ENCODE assay signal across 8 cellular contexts in the genomic region with DNA sequence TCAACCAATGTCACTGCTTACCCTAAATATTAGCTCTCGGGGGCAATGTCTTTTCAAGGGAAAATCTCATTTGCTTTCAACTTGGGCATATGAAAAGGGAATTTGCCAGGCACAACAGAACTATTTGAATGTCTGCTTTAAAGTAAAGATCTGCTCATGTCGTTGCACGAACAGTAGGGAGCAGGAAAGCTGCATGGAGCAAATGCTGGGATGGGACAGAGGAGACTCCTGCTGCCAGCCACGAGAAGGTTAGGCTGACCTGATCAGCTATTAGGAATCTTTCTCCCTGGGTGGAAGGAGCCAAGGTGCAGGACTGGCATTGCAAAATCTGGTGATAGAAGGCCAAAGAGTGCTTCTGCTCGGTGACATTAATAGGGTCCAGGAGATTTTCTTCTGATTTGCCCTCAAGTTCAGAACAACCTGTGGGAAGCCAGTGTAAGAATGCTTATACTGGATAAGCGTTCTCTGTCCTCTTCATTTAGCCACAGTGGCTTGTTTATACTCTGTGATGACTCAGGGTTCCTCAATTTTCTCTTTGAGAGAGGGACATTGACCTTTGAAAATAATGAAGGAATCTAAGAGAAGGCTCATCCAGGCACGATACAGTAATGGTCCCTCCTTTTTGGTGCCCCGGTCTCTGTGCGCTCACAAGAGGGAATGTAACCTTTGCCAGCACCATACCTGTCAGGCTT. TPM values are rescaled to one million over a fixed set of nuclear protein-coding genes. Genes with fewer than 3 reads are reported as not detected.
A peak's percentile ranks its signal among the peaks of the same experiment; 100 is the strongest.
DNase-seq lines count a peak whose midpoint lies in the region; ATAC-seq, FAIRE-seq and TF ChIP-seq lines count a peak whose summit lies in the region.
"Had no signal": no experiment of that assay in that cellular context is flagged by ENCODE, and none has a peak within 500 bp of the region (broad histone marks: within the 10 kb centered on the region; RNA-seq: fewer than 3 reads in every experiment).

No MANE protein-coding gene starts in this region.

- no peaks in the 10 kb centered on the region for H3K9me3 Mint-ChIP-seq in type B pancreatic cell

- no peak overlapping the region for H3K27ac ChIP-seq in PC-3 (ENCODE audit: low read length)
- H3K27ac ChIP-seq in endothelial cell of umbilical vein (ENCODE audit: insufficient read depth, low read depth, low read length), result peak overlapping the region; percentile 64
- peak overlapping the region; percentile 53 for H3K27ac ChIP-seq in mesodermal cell (ENCODE audit: low read depth, low read length, severe bottlenecking)
- H3K27ac ChIP-seq in upper lobe of right lung, result peak overlapping the region; percentile 65

- H3K36me3 ChIP-seq in PC-3 (ENCODE audit: low read depth, low read length), result no peaks in the 10 kb centered on the region
- no peaks in the 10 kb centered on the region for H3K36me3 ChIP-seq in endothelial cell of umbilical vein (ENCODE audit: control insufficient read depth in 2 of 2, extremely low read depth in 1 of 2, insufficient read depth in 2 of 2, low read length in 2 of 2)
- H3K36me3 ChIP-seq in mesodermal cell (ENCODE audit: control insufficient read depth, insufficient read depth, low read length), result no peaks in the 10 kb centered on the region
- no peaks in the 10 kb centered on the region for H3K36me3 ChIP-seq in upper lobe of right lung

- WGBS in mesodermal cell (ENCODE audit: insufficient coverage in 2 of 2), 2 experiments, result 46 to 65% methylated on average over 4 to 5 of the region's 9 CpGs

- H3K9ac ChIP-seq in PC-3 (ENCODE audit: low read length), result no peak overlapping the region
- H3K9ac ChIP-seq in endothelial cell of umbilical vein (replicated peaks; ENCODE audit: extremely low read depth, insufficient read depth, low read length), result peak overlapping the region; percentile 54

- CTCF ChIA-PET in PC-3 (lab: Charles Lee) (interaction anchor here (0.6 kb wide), 2 partner anchors 102 to 540 kb away, joined by 3 to 4 read pairs; no protein-coding TSS in a partner anchor), endothelial cell of umbilical vein (lab: Charles Lee) (interaction anchor here (0.8 to 6.9 kb wide), 13 partner anchors 19 to 525 kb away, joined by 3 to 98 read pairs (median 7); no protein-coding TSS in a partner anchor)

- TF ChIP-seq CTCF in PC-3 (conservative IDR thresholded peaks at IDR 0.05; ENCODE audit: low read depth, low read length) (no peak), endothelial cell of umbilical vein (IDR thresholded peaks at IDR 0.05; ENCODE audit: extremely low read depth in 1 of 2, insufficient read depth in 1 of 2, low read depth in 1 of 2, low read length in 2 of 2) (peak; percentile 9 to 19), upper lobe of right lung (IDR thresholded peaks at IDR 0.05) (no peak), type B pancreatic cell (conservative IDR thresholded peaks at IDR 0.05) (no peak)

- no peaks in the 10 kb centered on the region for H3K27me3 Mint-ChIP-seq in type B pancreatic cell

- peaks cover 9% of the 10 kb centered on the region for H3K4me1 Mint-ChIP-seq in type B pancreatic cell (ENCODE audit: unreplicated experiment)

- H3K4me3 ChIP-seq in PC-3 (ENCODE audit: low read length) (no peak overlapping the region), endothelial cell of umbilical vein (replicated peaks in 1 of 3; ENCODE audit: insufficient read depth in 1 of 3, low read depth in 1 of 3, low read length in 3 of 3) (no peak overlapping the region), mesodermal cell (ENCODE audit: extremely low read depth, insufficient read depth, low read length, poor library complexity, severe bottlenecking) (no peak overlapping the region), upper lobe of right lung (no peak overlapping the region)

- BruUV-seq in PC-3 (replicated peaks; lab: Mats Ljungman, UMichigan) (TSS peak; percentile 18), endothelial cell of umbilical vein (replicated peaks; lab: Mats Ljungman, UMichigan) (no TSS peak)

- H3K36me3 Mint-ChIP-seq in type B pancreatic cell, result no peaks in the 10 kb centered on the region

- POLR2A ChIA-PET in PC-3 (lab: Charles Lee; ENCODE audit: unreplicated experiment), result no interaction called here
- POLR2A ChIA-PET in endothelial cell of umbilical vein (lab: Charles Lee), result no interaction called here

- FAIRE-seq in endothelial cell of umbilical vein (lab: Jason Lieb, UNC), result peak; percentile 21

- intact Hi-C loops in PC-3 (cut with micrococcal nuclease) (no loop called here), endothelial cell of umbilical vein (cut with micrococcal nuclease) (loop anchor here (1.0 to 2.0 kb wide), 2 partner anchors 15 to 30 kb away; no protein-coding TSS in a partner anchor), upper lobe of right lung (cut with DNase I) (no loop called here)

- H3K27ac Mint-ChIP-seq in type B pancreatic cell, result no peak overlapping the region

- H3K4me3 Mint-ChIP-seq in type B pancreatic cell, result no peak overlapping the region

- H3K4me2 ChIP-seq in PC-3 (ENCODE audit: low read length) (no peak overlapping the region), endothelial cell of umbilical vein (ENCODE audit: insufficient read depth, low read length) (peak overlapping the region; percentile 60)

- TF ChIP-seq POLR2A in endothelial cell of umbilical vein (IDR thresholded peaks at IDR 0.05; ENCODE audit: low read depth, low read length), result no peak

- H4K20me1 ChIP-seq in PC-3 (ENCODE audit: low read length), result no peaks in the 10 kb centered on the region
- H4K20me1 ChIP-seq in endothelial cell of umbilical vein (replicated peaks; ENCODE audit: control insufficient read depth, extremely low read depth, insufficient read depth, low read length), result no peaks in the 10 kb centered on the region

- H3K79me2 ChIP-seq in PC-3 (ENCODE audit: low read length), result 0 out of 2 replicates have a peak, but pooled peaks cover 5% of the 10 kb centered on the region
- no peaks in the 10 kb centered on the region for H3K79me2 ChIP-seq in endothelial cell of umbilical vein (ENCODE audit: control insufficient read depth, insufficient read depth, low read length)

- H3K4me1 ChIP-seq in PC-3 (ENCODE audit: insufficient read depth, low read length) (peaks cover 28% of the 10 kb centered on the region), endothelial cell of umbilical vein (ENCODE audit: control insufficient read depth, extremely low read depth, insufficient read depth, low read length) (peaks cover 19% of the 10 kb centered on the region), mesodermal cell (ENCODE audit: control insufficient read depth, insufficient read depth, low read length, poor library complexity, severe bottlenecking) (no peaks in the 10 kb centered on the region), upper lobe of right lung (peaks cover 3% of the 10 kb centered on the region)

- dilution Hi-C loops in endothelial cell of umbilical vein (cut with MboI; ENCODE audit: extremely low pct_ligation_motif_present, low sequenced_read_pairs), result no loop called here

- no peaks in the 10 kb centered on the region for H3F3A ChIP-seq in PC-3 (ENCODE audit: low read length, unreplicated experiment)

- H3K9me2 ChIP-seq in PC-3 (replicated peaks; ENCODE audit: low read length), result no peaks in the 10 kb centered on the region

- no peaks in the 10 kb centered on the region for H3K27me3 ChIP-seq in PC-3 (ENCODE audit: low read length)
- no peaks in the 10 kb centered on the region for H3K27me3 ChIP-seq in endothelial cell of umbilical vein (ENCODE audit: control insufficient read depth in 2 of 2, insufficient read depth in 2 of 2, low read length in 2 of 2)
- H3K27me3 ChIP-seq in upper lobe of right lung, result no peaks in the 10 kb centered on the region

- no peaks in the 10 kb centered on the region for H3K9me1 ChIP-seq in endothelial cell of umbilical vein (replicated peaks; ENCODE audit: control insufficient read depth, extremely low read depth, insufficient read depth, low read length)

- DNase-seq in PC-3, result no peak
- DNase-seq in endothelial cell of umbilical vein (ENCODE audit: low read depth, low spot score), result peak; percentile 51
- DNase-seq in upper lobe of right lung, result no peak
- DNase-seq in NCI-H446 treated with DMSO at 0.1 percent for 48 hours (lab: John Stamatoyannopoulos, UW), result no peak
- DNase-seq in type B pancreatic cell (ENCODE audit: extremely low spot score, unreplicated experiment), result no peak
- no peak for DNase-seq in superior temporal gyrus (ENCODE audit: extremely low spot score)
- DNase-seq: activated effector memory CD4-positive, alpha-beta T cell treated with Interleukin-2 at 50 U/mL for 16 hours had no signal

- H3K9me3 ChIP-seq in PC-3 (ENCODE audit: low read length) (no peaks in the 10 kb centered on the region), endothelial cell of umbilical vein (replicated peaks; ENCODE audit: control insufficient read depth, insufficient read depth, low read length) (no peaks in the 10 kb centered on the region), mesodermal cell (ENCODE audit: control insufficient read depth, low read length) (no peaks in the 10 kb centered on the region), upper lobe of right lung (no peaks in the 10 kb centered on the region)

- H2AFZ ChIP-seq in PC-3 (ENCODE audit: low read length) (no peak overlapping the region), endothelial cell of umbilical vein (ENCODE audit: low read depth, low read length) (no peak overlapping the region)

- ATAC-seq in PC-3, result no peak
- peak; percentile 56 for ATAC-seq in upper lobe of right lung

TF ChIP-seq in endothelial cell of umbilical vein, 7 proteins besides CTCF, POLR2A, EP300 and RAD21 (continues in another document):
- TF ChIP-seq POLR2AphosphoS5 (IDR thresholded peaks at IDR 0.05; ENCODE audit: insufficient read depth, low read depth, low read length) (no peak), MYC (IDR thresholded peaks at IDR 0.05; ENCODE audit: low read depth, low read length) (no peak), GATA2 (IDR thresholded peaks at IDR 0.05; ENCODE audit: insufficient read depth, insufficient read length, low read depth, low read length) (no peak)
- TF ChIP-seq, protein P1, sequence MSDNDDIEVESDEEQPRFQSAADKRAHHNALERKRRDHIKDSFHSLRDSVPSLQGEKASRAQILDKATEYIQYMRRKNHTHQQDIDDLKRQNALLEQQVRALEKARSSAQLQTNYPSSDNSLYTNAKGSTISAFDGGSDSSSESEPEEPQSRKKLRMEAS (IDR thresholded peaks at IDR 0.05; ENCODE audit: insufficient read depth, insufficient read length), result no peak

RNA-seq across cellular contexts. Expression of a gene that starts 22.9 kb away (rescaled TPM):
- 42.4 and 51.8 TPM in 2 replicates for total RNA-seq in PC-3 (2014; rRNA removed)
- total RNA-seq in endothelial cell of umbilical vein, result 59.4 and 73.2 TPM in 2 replicates
- polyA plus RNA-seq in endothelial cell of umbilical vein, result 48.1 and 50.6 TPM in 2 replicates
- 58.2 and 63.5 TPM in 2 replicates for polyA plus RNA-seq in endothelial cell of umbilical vein (2011; cell fraction: cytosol; rRNA removed)
- polyA plus RNA-seq in endothelial cell of umbilical vein (2011; cell fraction: nucleus; rRNA removed), result 89.8 and 89.9 TPM in 2 replicates
- polyA plus RNA-seq in endothelial cell of umbilical vein (2012), result 57.6 and 72.4 TPM in 2 replicates
- polyA minus RNA-seq in endothelial cell of umbilical vein, result 71.9 and 75.7 TPM in 2 replicates
- polyA minus RNA-seq in endothelial cell of umbilical vein (2011; cell fraction: cytosol; rRNA and poly(A)+ RNA removed), result 46.4 TPM
- 27.7 and 37.5 TPM in 2 replicates for polyA minus RNA-seq in endothelial cell of umbilical vein (2011; cell fraction: nucleus; rRNA and poly(A)+ RNA removed)
- 52.1 TPM for polyA plus RNA-seq in mesodermal cell (2013, experiment 1 of 2)
- polyA plus RNA-seq in mesodermal cell (2013, experiment 2 of 2), result 45.5 TPM
- total RNA-seq in upper lobe of right lung, result 328 TPM
- 4.4 and 55.3 TPM in 2 replicates for total RNA-seq in type B pancreatic cell (ENCODE audit: low replicate concordance)

Comparison
In these comparisons a context has a peak if more than half of its experiments do, and no peak if none do; other contexts are left out.
1. CTCF ChIP-seq: peak in endothelial cell of umbilical vein (2 of 2); none in PC-3 (single experiment), upper lobe of right lung (single experiment) and type B pancreatic cell (single experiment).